ENCODE assay signal across 8 cellular contexts in the genomic region with DNA sequence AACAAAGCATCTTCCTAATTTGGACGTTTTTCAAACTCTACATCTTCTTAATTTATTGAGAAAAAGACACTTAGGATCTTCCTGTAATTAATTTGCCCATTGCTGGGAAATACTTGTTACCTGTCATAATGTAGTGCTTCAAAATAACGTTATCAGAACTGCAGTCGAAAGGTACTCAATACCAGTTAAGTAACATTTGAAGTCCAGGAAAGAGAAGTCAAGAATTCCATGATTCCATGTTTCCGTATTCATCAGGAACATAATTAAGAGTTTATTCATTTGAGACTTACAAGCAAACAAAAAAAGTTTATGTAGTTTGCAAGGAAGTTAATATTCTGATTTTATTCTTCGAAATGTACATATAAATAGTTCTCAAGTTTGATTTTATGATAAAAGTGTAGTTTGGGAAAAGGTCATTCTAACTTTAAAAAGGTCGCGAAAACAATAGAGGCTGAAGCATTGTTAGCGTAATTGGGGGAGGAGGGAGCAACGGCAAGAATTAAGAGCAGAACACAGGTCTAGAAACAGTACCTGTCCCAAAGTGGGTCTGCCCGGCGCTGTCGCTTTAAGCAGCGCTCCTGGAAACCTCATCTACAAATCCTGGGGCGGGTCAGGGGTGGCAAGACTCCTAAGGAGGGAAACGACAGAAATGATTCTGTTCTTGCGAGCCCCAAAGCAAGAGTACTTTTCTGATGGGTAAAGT. TPM values are rescaled to one million over a fixed set of nuclear protein-coding genes. Genes with fewer than 3 reads are reported as not detected.
DNase-seq lines count a peak whose midpoint lies in the region; ATAC-seq, FAIRE-seq and TF ChIP-seq lines count a peak whose summit lies in the region.

No MANE protein-coding gene starts in this region.

- H2BK15ac ChIP-seq in H9 (ENCODE audit: low read depth, low read length): no peak overlapping the region

- no peak for TF ChIP-seq POLR2A in K562 (conservative IDR thresholded peaks at IDR 0.05)

- no peak overlapping the region for H3K27ac ChIP-seq in H9 (ENCODE audit: insufficient read length, low read depth, low read length)
- no peak overlapping the region for H3K27ac ChIP-seq in K562 (ENCODE audit: extremely low read depth, low read depth, low read length)

- no peak overlapping the region for H2AK5ac ChIP-seq in H9 (ENCODE audit: insufficient read length, low read length)

- H3K27me3 ChIP-seq in H9 (ENCODE audit: insufficient read depth, low read length): no peaks in the 10 kb centered on the region
- H3K27me3 ChIP-seq in K562 (ENCODE audit: control insufficient read depth in 2 of 2, insufficient read depth in 2 of 2, low read length in 2 of 2): peaks cover 8 to 20% of the 10 kb centered on the region in 2 experiments

- ATAC-seq in K562: no peak

- no peak overlapping the region for H2AFZ ChIP-seq in H9 (ENCODE audit: low read length)
- H2AFZ ChIP-seq in K562 (ENCODE audit: low read depth, low read length): peak overlapping the region; percentile 83

- H3K23ac ChIP-seq in H9 (ENCODE audit: insufficient read length, low read depth, low read length): no peak overlapping the region

- DNase-seq in AG08396 (ENCODE audit: low spot score) (peak; percentile 7), H9 (no peak), K562 (ENCODE audit: extremely low read depth in 1 of 4, low spot score in 3 of 4) (no peak), mesothelial cell of epicardium (ENCODE audit: low spot score in 2 of 2, unreplicated experiment in 2 of 2) (no peak), HK-2 (ENCODE audit: unreplicated experiment) (no peak), LoVo (ENCODE audit: low spot score) (no peak), NCI-H2107 (lab: John Stamatoyannopoulos, UW) (no peak)
- no peak for DNase-seq in NK-92 treated with Interleukin-12 subunit alpha and Interleukin-12 subunit beta, amount 100 ng/mL, for 24 hours (lab: John Stamatoyannopoulos, UW)

- no peaks in the 10 kb centered on the region for H3K36me3 ChIP-seq in K562 (ENCODE audit: control insufficient read depth, insufficient read depth, low read length)

- no peak for TF ChIP-seq EP300 in K562 (IDR thresholded peaks at IDR 0.05; ENCODE audit: low read length)

- H2BK20ac ChIP-seq in H9 (ENCODE audit: low read depth, low read length, poor library complexity, severe bottlenecking): no peak overlapping the region

- H3K14ac ChIP-seq in H9 (ENCODE audit: insufficient read depth, low read length): no peak overlapping the region

- H2BK120ac ChIP-seq in H9 (ENCODE audit: low read depth, low read length, poor library complexity, severe bottlenecking): no peak overlapping the region

- TF ChIP-seq CTCF in H9 (conservative IDR thresholded peaks at IDR 0.05) (no peak), K562 (IDR thresholded peaks at IDR 0.05 in 2 of 3, conservative IDR thresholded peaks at IDR 0.05 in 1 of 3; ENCODE audit: insufficient read depth in 2 of 3, low read depth in 1 of 3, low read length in 3 of 3) (no peak), mesothelial cell of epicardium (IDR thresholded peaks at IDR 0.05; ENCODE audit: unreplicated experiment) (no peak)

- H3K4me1 ChIP-seq in H9 (ENCODE audit: insufficient read depth, low read length): no peaks in the 10 kb centered on the region
- H3K4me1 ChIP-seq in K562 (replicated peaks in 1 of 2; ENCODE audit: control insufficient read depth in 2 of 2, insufficient read depth in 2 of 2, low read length in 2 of 2): peaks cover 7 to 23% of the 10 kb centered on the region in 2 experiments; a peak in 4 of 5 replicates

- no peak overlapping the region for H3K4ac ChIP-seq in H9 (ENCODE audit: low read depth, low read length)

- CTCF ChIA-PET in K562 (lab: Yijun Ruan, JAX; ENCODE audit: low intra/inter-chr PET ratio): no interaction called here

- H4K20me1 ChIP-seq in H9 (ENCODE audit: control insufficient read depth, insufficient read depth, insufficient read length): no peaks in the 10 kb centered on the region
- H4K20me1 ChIP-seq in K562 (replicated peaks; ENCODE audit: control insufficient read depth, insufficient read depth, low read length): no peaks in the 10 kb centered on the region

- no peak overlapping the region for H2BK12ac ChIP-seq in H9 (ENCODE audit: insufficient read length, low read depth, low read length)

- H3K23me2 ChIP-seq in H9 (ENCODE audit: insufficient read length, low read depth, low read length, poor library complexity, severe bottlenecking): peaks cover 21% of the 10 kb centered on the region

- H3K4me3 Mint-ChIP-seq in H9: peak overlapping the region; percentile 80 to 91
- peak overlapping the region; percentile 71 for H3K4me3 Mint-ChIP-seq in mesothelial cell of epicardium

- no peak for TF ChIP-seq RAD21 in K562 (CRISPR knock-in tag; conservative IDR thresholded peaks at IDR 0.05 in 1 of 2, IDR thresholded peaks at IDR 0.05 in 1 of 2)

- no peak overlapping the region for H4K8ac ChIP-seq in H9 (replicated peaks; ENCODE audit: insufficient read length, low read depth, low read length)

- H3K36me3 Mint-ChIP-seq in H9 (ENCODE audit: insufficient read depth in 1 of 3, low read depth in 3 of 3): peaks cover 0 to 1% (median under 1%) of the 10 kb centered on the region in 3 experiments; a peak in 3 of 7 replicates
- H3K36me3 Mint-ChIP-seq in mesothelial cell of epicardium: no peaks in the 10 kb centered on the region

- H3K79me2 ChIP-seq in H9 (ENCODE audit: insufficient read depth, low read length): no peaks in the 10 kb centered on the region; the same call in 1 of the 2 replicates
- H3K79me2 ChIP-seq in K562 (ENCODE audit: control insufficient read depth, insufficient read depth, low read length): no peaks in the 10 kb centered on the region

- peak overlapping the region; percentile 55 for H3K4me2 ChIP-seq in H9 (ENCODE audit: insufficient read depth, insufficient read length, low read length)
- peak overlapping the region; percentile 76 for H3K4me2 ChIP-seq in K562 (ENCODE audit: insufficient read depth, low read length)

- no peaks in the 10 kb centered on the region for H3K9me3 ChIP-seq in H9 (ENCODE audit: control insufficient read depth, low read depth, low read length)
- H3K9me3 ChIP-seq in K562 (replicated peaks; ENCODE audit: control insufficient read depth, insufficient read depth, low read depth, low read length): no peaks in the 10 kb centered on the region

- H3K79me1 ChIP-seq in H9 (ENCODE audit: insufficient read depth, low read depth, low read length, poor library complexity, severe bottlenecking): no peaks in the 10 kb centered on the region

- H3K27me3 Mint-ChIP-seq in H9 (ENCODE audit: low read depth): peaks cover 6% of the 10 kb centered on the region
- H3K27me3 Mint-ChIP-seq in mesothelial cell of epicardium (ENCODE audit: low read depth): peaks cover 20% of the 10 kb centered on the region

- no TSS peak for BruUV-seq in K562 (replicated peaks; lab: Mats Ljungman, UMichigan)

- in situ Hi-C loops in K562 (cut with MboI): no loop called here

- no peak overlapping the region for H3K56ac ChIP-seq in H9 (ENCODE audit: insufficient read length, low read depth, low read length)

- H3K4me1 Mint-ChIP-seq in H9: peaks cover 24 to 35% of the 10 kb centered on the region in 2 experiments
- peaks cover 21% of the 10 kb centered on the region for H3K4me1 Mint-ChIP-seq in mesothelial cell of epicardium

- H3K9me3 Mint-ChIP-seq in H9 (peaks cover 0 to 2% of the 10 kb centered on the region in 2 experiments; a peak in 1 of 5 replicates), mesothelial cell of epicardium (no peaks in the 10 kb centered on the region)

- intact Hi-C loops in K562 (cut with micrococcal nuclease): loop anchor here (10.0 kb wide), 1 partner anchor 120 kb away; the partner anchor contains the start of gene CNOT2

- H3K9ac ChIP-seq in H9 (ENCODE audit: extremely low read depth, insufficient read length, low read length) (no peak overlapping the region), K562 (ENCODE audit: insufficient read depth in 1 of 2, low read depth in 2 of 2, low read length in 2 of 2) (no peak overlapping the region; a peak in 1 of 4 replicates)

- H2BK5ac ChIP-seq in H9 (ENCODE audit: insufficient read length, low read length): no peak overlapping the region

- no peak overlapping the region for H4K5ac ChIP-seq in H9 (ENCODE audit: insufficient read length, low read depth, low read length)

- no peak for FAIRE-seq in K562 (lab: Jason Lieb, UNC)

- H3K4me3 ChIP-seq in K562: peak overlapping the region; percentile 48

- H3K27ac Mint-ChIP-seq in H9 (no peak overlapping the region), mesothelial cell of epicardium (no peak overlapping the region)

- H4K91ac ChIP-seq in H9 (ENCODE audit: insufficient read length, low read depth, low read length): no peak overlapping the region

- no peak overlapping the region for H3K18ac ChIP-seq in H9 (ENCODE audit: insufficient read length, low read depth, low read length)

- no peaks in the 10 kb centered on the region for H3K9me1 ChIP-seq in K562 (ENCODE audit: control insufficient read depth, insufficient read depth, low read length)

- no peak overlapping the region for H3T11ph ChIP-seq in H9 (ENCODE audit: low read length)

- POLR2A ChIA-PET in K562 (lab: Yijun Ruan, JAX): interaction anchor here (0.6 kb wide), 1 partner anchor 80 kb away, joined by 4 read pairs; no protein-coding TSS in a partner anchor

- no CpG with 5 or more reads among the region's 16 CpGs for WGBS in H9 (ENCODE audit: extremely low coverage, insufficient read length, low lambda C conversion rate)
- 41% methylated on average over 16 of the region's 16 CpGs for WGBS in K562 (ENCODE audit: insufficient coverage, low coverage, missing lambda C conversion rate)

RNA-seq across cellular contexts. Expression of gene KCNMB4, which starts 1.2 kb away (rescaled TPM):
- total RNA-seq in H9 (2021) (16.1 and 16.2 TPM in 2 replicates), K562 (2014; rRNA removed) (0.05 TPM in 1 of 2 replicates, not detected in the other), K562 (2014; rRNA removed; fragmentation: Illumina TruSeq; extraction: Trizol) (0.06 TPM in 1 of 2 replicates, not detected in the other), K562 (2015; rRNA removed; fragmentation: Illumina TruSeq; extraction: Trizol) (0.14 and 0.23 TPM in 2 replicates), K562 (2021) (0.07 and 0.11 TPM in 2 replicates), mesothelial cell of epicardium (14.1 to 15.7 TPM (median 15.4 TPM) in 3 replicates)
- total RNA-seq in K562 (2011; cell fraction: chromatin; rRNA removed; ENCODE audit: low replicate concordance): 0.05 TPM in 1 of 2 replicates, not detected in the other
- not detected in 2 replicates for total RNA-seq in K562 (2011; cell fraction: nucleolus; rRNA removed)
- total RNA-seq in K562 (2011; cell fraction: nucleoplasm; rRNA removed): not detected in 2 replicates
- polyA plus RNA-seq in K562 (2011; rRNA removed) (0.08 and 0.34 TPM in 2 replicates), K562 (2014; fragmentation: Illumina TruSeq; extraction: Trizol) (0.04 and 0.06 TPM in 2 replicates), K562 (2014; fragmentation: Nextera tagmentation; extraction: Ambion mirVana) (under 1 TPM; 0.01 TPM), K562 (2014; rRNA removed) (0.11 TPM in 1 of 2 replicates, not detected in the other)
- 0.06 and 0.25 TPM in 2 replicates for polyA plus RNA-seq in K562 (2011; cell fraction: cytosol; rRNA removed)
- 0.11 TPM in 2 replicates for polyA plus RNA-seq in K562 (2011; cell fraction: nucleus; rRNA removed)
- polyA plus RNA-seq in K562 (2012): 0.07 and 0.15 TPM in 2 replicates
- 0.07 and 0.24 TPM in 2 replicates for polyA minus RNA-seq in K562 (2011; rRNA and poly(A)+ RNA removed)
- polyA minus RNA-seq in K562 (2011; cell fraction: cytosol; rRNA and poly(A)+ RNA removed): not detected in 2 replicates
- polyA minus RNA-seq in K562 (2011; cell fraction: nucleus; rRNA and poly(A)+ RNA removed): 0.11 TPM in 1 of 2 replicates, not detected in the other

Comparison
In these comparisons a context has a peak if more than half of its experiments do, and no peak if none do; other contexts are left out.
1. RNA of gene KCNMB4, which starts 1.2 kb away (total RNA-seq): 16.1 to 16.2 TPM in H9 and 14.1 to 15.7 TPM in mesothelial cell of epicardium; 0.05 to 0.23 TPM in K562; every median in the first group is over 10 times any median in the second.